In genomic region chr1:58888776-58889341, GRCh38 we compare ENCODE assay signal across 15 cellular contexts.
"Had no signal": no experiment of that assay in that cellular context is flagged by ENCODE, and none has a peak within 500 bp of the region (broad histone marks: within the 10 kb centered on the region; RNA-seq: fewer than 3 reads in every experiment).

No MANE protein-coding gene starts in this region.

- H3K4me3 ChIP-seq: suprapubic skin, upper lobe of left lung had no signal

- H3K27ac ChIP-seq: epithelial cell of prostate, upper lobe of left lung had no signal

- H3K9me3 Mint-ChIP-seq: natural killer cell had no signal

- FAIRE-seq: TTC549 had no signal

- H3K4me3 Mint-ChIP-seq: activated CD4-positive, alpha-beta T cell treated with anti-CD3 and anti-CD28 coated beads, Interleukin-2, amount 10 ng/mL, durations not matched to agents 7 days and 5 days; activated naive CD8-positive, alpha-beta T cell; natural killer cell; T-helper 17 cell had no signal

- H3K27ac Mint-ChIP-seq: activated CD4-positive, alpha-beta T cell treated with anti-CD3 and anti-CD28 coated beads, Interleukin-2, amount 10 ng/mL, durations not matched to agents 7 days and 5 days; activated naive CD8-positive, alpha-beta T cell; natural killer cell; T-helper 17 cell had no signal

- H3K36me3 ChIP-seq: suprapubic skin, upper lobe of left lung had no signal

- H3K9me3 ChIP-seq: suprapubic skin, upper lobe of left lung had no signal

- ATAC-seq: natural killer cell; stimulated activated naive CD8-positive, alpha-beta T cell treated with anti-CD3 and anti-CD28 coated beads, Interleukin-15, Interleukin-2, amounts not matched to agents 100 U/mL and 50 U/mL, for 24 hours; T-helper 17 cell had no signal

- H3K36me3 Mint-ChIP-seq: activated naive CD8-positive, alpha-beta T cell; natural killer cell had no signal

- DNase-seq: activated CD4-positive, alpha-beta T cell treated with anti-CD3 and anti-CD28 coated beads, Interleukin-2, amount 10 ng/mL, durations not matched to agents 7 days and 5 days; activated CD4-positive, CD25-positive, alpha-beta regulatory T cell; activated CD8-positive, alpha-beta memory T cell treated with anti-CD3 and anti-CD28 coated beads for 24 hours; effector CD4-positive, alpha-beta T cell; natural killer cell; nucleus accumbens; stimulated activated CD4-positive, alpha-beta T cell treated with anti-CD3 and anti-CD28 coated beads, Interleukin-4, amount 100 ng/mL, for 1 hour; stimulated activated CD8-positive, alpha-beta memory T cell treated with anti-CD3 and anti-CD28 coated beads, Interleukin-4, amount 100 ng/mL, for 48 hours; stimulated activated naive CD8-positive, alpha-beta T cell treated with anti-CD3 and anti-CD28 coated beads, Interleukin-15, Interleukin-2, amounts not matched to agents 100 U/mL and 50 U/mL, for 24 hours; T-helper 17 cell had no signal

- H3K27me3 ChIP-seq: suprapubic skin, upper lobe of left lung had no signal
